Comparison of ENCODE assay signal across 9 cellular contexts in genomic region chr3:150146891-150147761, GRCh38.
DNase-seq lines count a peak whose midpoint lies in the region; ATAC-seq and TF ChIP-seq lines count a peak whose summit lies in the region.
"Had no signal": no experiment of that assay in that cellular context is flagged by ENCODE, and none has a peak within 500 bp of the region (broad histone marks: within the 10 kb centered on the region; RNA-seq: fewer than 3 reads in every experiment).

No MANE protein-coding gene starts in this region.

- POLR2A ChIA-PET in RWPE1 (lab: Yijun Ruan, JAX; ENCODE audit: low non-redundant PET) (no interaction called here), WTC11 (lab: Charles Lee) (no interaction called here)

- TF ChIP-seq CTCF in RWPE1 (conservative IDR thresholded peaks at IDR 0.05; ENCODE audit: low read depth) = no peak
- TF ChIP-seq CTCF in transverse colon (IDR thresholded peaks at IDR 0.05) = no peak
- TF ChIP-seq CTCF in WTC11 (IDR thresholded peaks at IDR 0.05) = no peak
- TF ChIP-seq CTCF in glutamatergic neuron (IDR thresholded peaks at IDR 0.05; ENCODE audit: partially characterized antibody, unreplicated experiment) = no peak

- no peaks in the 10 kb centered on the region for H3K9me3 ChIP-seq in transverse colon

- H3K27me3 ChIP-seq in transverse colon = no peaks in the 10 kb centered on the region

- CTCF ChIA-PET in RWPE1 (lab: Yijun Ruan, JAX) = interaction anchor here (0.6 kb wide), 1 partner anchor 10 kb away, joined by 8 read pairs; no protein-coding TSS in a partner anchor
- CTCF ChIA-PET in WTC11 (lab: Charles Lee) = interaction anchor here (1.3 kb wide), 1 partner anchor 64 kb away, joined by 3 read pairs; no protein-coding TSS in a partner anchor

- H3K36me3 ChIP-seq in transverse colon = no peaks in the 10 kb centered on the region

- H3K27me3 Mint-ChIP-seq in WTC11 (ENCODE audit: low read depth) (no peaks in the 10 kb centered on the region), glutamatergic neuron (ENCODE audit: unreplicated experiment) (no peaks in the 10 kb centered on the region)

- H3K9me3 Mint-ChIP-seq in WTC11 (no peaks in the 10 kb centered on the region), glutamatergic neuron (ENCODE audit: unreplicated experiment) (no peaks in the 10 kb centered on the region)
- H3K9me3 Mint-ChIP-seq: T-helper 1 cell treated with Interleukin-12 subunit alpha and Interleukin-12 subunit beta and Interleukin-4 antibody, amounts not matched to agents 30 μg/mL and 1 μg/mL, for 36 hours had no signal

- ATAC-seq in Right ventricle myocardium superior (ENCODE audit: poor library complexity) (peak; percentile 51), left cardiac atrium (peak; percentile 44 to 71), WTC11 (no peak)

- H3K4me3 Mint-ChIP-seq in WTC11 (no peak overlapping the region), glutamatergic neuron (ENCODE audit: unreplicated experiment) (no peak overlapping the region)
- H3K4me3 Mint-ChIP-seq: T-helper 1 cell treated with Interleukin-12 subunit alpha and Interleukin-12 subunit beta and Interleukin-4 antibody, amounts not matched to agents 30 μg/mL and 1 μg/mL, for 36 hours had no signal

- H3K36me3 Mint-ChIP-seq in WTC11 = no peaks in the 10 kb centered on the region
- H3K36me3 Mint-ChIP-seq in glutamatergic neuron (ENCODE audit: unreplicated experiment) = no peaks in the 10 kb centered on the region

- in situ Hi-C loops in transverse colon (cut with MboI; ENCODE audit: low pct_ligation_motif_present in 1 of 4, low pct_unique_long_range_greater_than_20kb in 1 of 4, low sequenced_read_pairs in 3 of 4) = no loop called here

- no peak for TF ChIP-seq POLR2A in transverse colon (IDR thresholded peaks at IDR 0.05)

- no peak for TF ChIP-seq EP300 in transverse colon (IDR thresholded peaks at IDR 0.05; ENCODE audit: low read depth)

- H3K27ac ChIP-seq in RWPE1 (no peak overlapping the region), transverse colon (peak overlapping the region; percentile 48 to 72 (median 70))

- WGBS in transverse colon (ENCODE audit: low coverage in 1 of 2), 2 donors = 51 to 78% methylated on average over 8 to 11 of the region's 11 CpGs

- H3K4me1 ChIP-seq in transverse colon = peaks cover 0 to 9% (median 5%) of the 10 kb centered on the region in 4 donors

- DNase-seq in Right ventricle myocardium superior (peak; percentile 44), cardiac septum (ENCODE audit: low spot score) (no peak), RWPE1 (ENCODE audit: low spot score) (peak; percentile 37), left cardiac atrium (peak; percentile 43), transverse colon (peak; percentile 33), WTC11 (ENCODE audit: low spot score) (no peak), glutamatergic neuron (no peak), NCI-H2171 treated with DMSO at 0.1 percent for 48 hours (lab: John Stamatoyannopoulos, UW) (no peak)

- intact Hi-C loops in Right ventricle myocardium superior (cut with DNase I) = no loop called here
- intact Hi-C loops in cardiac septum (cut with DNase I) = no loop called here
- intact Hi-C loops in left cardiac atrium (cut with DNase I) = no loop called here
- intact Hi-C loops in transverse colon (cut with DNase I; ENCODE audit: low total_unique reads) = no loop called here

- H3K4me1 Mint-ChIP-seq in WTC11 (peaks cover 4% of the 10 kb centered on the region; the same call in 1 of the 2 replicates), glutamatergic neuron (ENCODE audit: low read depth, unreplicated experiment) (peaks cover 32% of the 10 kb centered on the region)

- H3K27ac Mint-ChIP-seq in WTC11 (no peak overlapping the region), glutamatergic neuron (ENCODE audit: unreplicated experiment) (no peak overlapping the region)
- H3K27ac Mint-ChIP-seq: T-helper 1 cell treated with Interleukin-12 subunit alpha and Interleukin-12 subunit beta and Interleukin-4 antibody, amounts not matched to agents 30 μg/mL and 1 μg/mL, for 36 hours had no signal

- no peak overlapping the region for H3K4me3 ChIP-seq in transverse colon

TF ChIP-seq in WTC11, 78 proteins besides CTCF, POLR2A, EP300 and RAD21:
- TF ChIP-seq ZNF423 (CRISPR knock-in tag; IDR thresholded peaks at IDR 0.05) (no peak), IRF2 (CRISPR knock-in tag; IDR thresholded peaks at IDR 0.05; ENCODE audit: borderline replicate concordance, low read depth) (no peak), ZNF263 (CRISPR knock-in tag; IDR thresholded peaks at IDR 0.05; ENCODE audit: low read depth) (no peak), JAZF1 (CRISPR knock-in tag; IDR thresholded peaks at IDR 0.05) (no peak), AR (CRISPR knock-in tag; IDR thresholded peaks at IDR 0.05) (no peak), NFATC4 (CRISPR knock-in tag; IDR thresholded peaks at IDR 0.05) (no peak), ZNF121 (CRISPR knock-in tag; IDR thresholded peaks at IDR 0.05) (no peak)
- TF ChIP-seq, protein P1, sequence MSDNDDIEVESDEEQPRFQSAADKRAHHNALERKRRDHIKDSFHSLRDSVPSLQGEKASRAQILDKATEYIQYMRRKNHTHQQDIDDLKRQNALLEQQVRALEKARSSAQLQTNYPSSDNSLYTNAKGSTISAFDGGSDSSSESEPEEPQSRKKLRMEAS (CRISPR knock-in tag; IDR thresholded peaks at IDR 0.05) = no peak

Comparison
In these comparisons a context has a peak if more than half of its experiments do, and no peak if none do; other contexts are left out.
1. DNase-seq: peak in Right ventricle myocardium superior (single experiment), RWPE1 (single experiment), left cardiac atrium (single experiment) and transverse colon (single experiment); none in cardiac septum (single experiment), WTC11 (single experiment), glutamatergic neuron (single experiment) and NCI-H2171 treated with DMSO at 0.1 percent for 48 hours (single experiment).